25 cellular contexts compared by ENCODE assay signal in genomic region chrX:119288890-119289393, GRCh38. TPM values are rescaled to one million over a fixed set of nuclear protein-coding genes. Genes with fewer than 3 reads are reported as not detected.
DNase-seq lines count a peak whose midpoint lies in the region; ATAC-seq and TF ChIP-seq lines count a peak whose summit lies in the region.
"Had no signal": no experiment of that assay in that cellular context is flagged by ENCODE, and none has a peak within 500 bp of the region (broad histone marks: within the 10 kb centered on the region; RNA-seq: fewer than 3 reads in every experiment).

No MANE protein-coding gene starts in this region.

- H3K36me3 Mint-ChIP-seq in endodermal cell (ENCODE audit: low read depth) = no peaks in the 10 kb centered on the region
- H3K36me3 Mint-ChIP-seq: activated naive CD8-positive, alpha-beta T cell treated with anti-CD3 and anti-CD28 coated beads, Interleukin-2, amount 10 ng/mL, durations not matched to agents 7 days and 5 days; CD14-positive monocyte; stimulated activated memory B cell treated with anti-CD40 and anti-IgM and Interleukin-4, amounts not matched to agents 10 μg/mL and 1 μg/mL and 100 μg/mL, for 72 hours had no signal

- no peak overlapping the region for H3K4me3 Mint-ChIP-seq in endodermal cell
- H3K4me3 Mint-ChIP-seq: activated naive CD8-positive, alpha-beta T cell treated with anti-CD3 and anti-CD28 coated beads, Interleukin-2, amount 10 ng/mL, durations not matched to agents 7 days and 5 days; central memory CD8-positive, alpha-beta T cell; stimulated activated memory B cell treated with anti-CD40 and anti-IgM and Interleukin-4, amounts not matched to agents 10 μg/mL and 1 μg/mL and 100 μg/mL, for 72 hours had no signal

- H2AFZ ChIP-seq in DND-41 (ENCODE audit: low read depth, low read length) (no peak overlapping the region), hepatocyte (no peak overlapping the region)

- H3K9ac ChIP-seq in DND-41 (ENCODE audit: low read depth, low read length) = no peak overlapping the region
- H3K9ac ChIP-seq in endodermal cell (ENCODE audit: extremely low read depth, low read length, poor library complexity, severe bottlenecking) = no peak overlapping the region

- H3K4me1 ChIP-seq in DND-41 (ENCODE audit: insufficient read depth, low read length) (no peaks in the 10 kb centered on the region), endodermal cell (ENCODE audit: control insufficient read depth, insufficient read depth, low read length) (no peaks in the 10 kb centered on the region), hepatocyte (ENCODE audit: insufficient read depth) (no peaks in the 10 kb centered on the region)
- H3K4me1 ChIP-seq: HAP-1, left lung, sigmoid colon, SJSA1 had no signal

- no peaks in the 10 kb centered on the region for H3K9me3 ChIP-seq in DND-41 (ENCODE audit: insufficient read depth, low read length, severe bottlenecking)
- H3K9me3 ChIP-seq in endodermal cell (ENCODE audit: control insufficient read depth, low read length) = no peaks in the 10 kb centered on the region
- no peaks in the 10 kb centered on the region for H3K9me3 ChIP-seq in hepatocyte (ENCODE audit: low read depth)
- H3K9me3 ChIP-seq: HAP-1, left lung, sigmoid colon, SJSA1 had no signal

- no peaks in the 10 kb centered on the region for H4K20me1 ChIP-seq in DND-41 (ENCODE audit: insufficient read depth, low read length)
- no peaks in the 10 kb centered on the region for H4K20me1 ChIP-seq in hepatocyte (ENCODE audit: insufficient read depth, poor library complexity, severe bottlenecking)

- H3K27me3 Mint-ChIP-seq in endodermal cell (ENCODE audit: insufficient read depth) = no peaks in the 10 kb centered on the region

- H3K4me2 ChIP-seq in DND-41 (ENCODE audit: insufficient read depth, low read length) = no peak overlapping the region
- no peak overlapping the region for H3K4me2 ChIP-seq in hepatocyte

- peak; percentile 8; the same call in 1 of the 2 replicates for TF ChIP-seq CTCF in 22Rv1 (IDR thresholded peaks at IDR 0.05)
- peak; percentile 25 for TF ChIP-seq CTCF in DND-41 (IDR thresholded peaks at IDR 0.05; ENCODE audit: borderline replicate concordance, extremely low read depth, low read length, poor library complexity, severe bottlenecking)
- TF ChIP-seq CTCF in NB4 (IDR thresholded peaks at IDR 0.05; ENCODE audit: low read depth, low read length) = peak; percentile 22
- peak; percentile 66 for TF ChIP-seq CTCF in endodermal cell (conservative IDR thresholded peaks at IDR 0.05)
- TF ChIP-seq CTCF in hepatocyte (IDR thresholded peaks at IDR 0.05; ENCODE audit: poor library complexity) = no peak

- H3K27ac Mint-ChIP-seq in endodermal cell = no peak overlapping the region
- H3K27ac Mint-ChIP-seq: activated naive CD8-positive, alpha-beta T cell treated with anti-CD3 and anti-CD28 coated beads, Interleukin-2, amount 10 ng/mL, durations not matched to agents 7 days and 5 days; CD14-positive monocyte; stimulated activated memory B cell treated with anti-CD40 and anti-IgM and Interleukin-4, amounts not matched to agents 10 μg/mL and 1 μg/mL and 100 μg/mL, for 72 hours had no signal

- H3K4me3 ChIP-seq in DND-41 (ENCODE audit: low read depth in 1 of 2, low read length in 2 of 2) (no peak overlapping the region), NB4 (ENCODE audit: low read depth, low read length) (no peak overlapping the region), endodermal cell (ENCODE audit: low read length) (no peak overlapping the region), hepatocyte (no peak overlapping the region)
- H3K4me3 ChIP-seq: HAP-1, left lung, sigmoid colon, SJSA1 had no signal

- ATAC-seq in DND-41 (ENCODE audit: insufficient read depth, low read depth) (no peak), GM19351 (IDR thresholded peaks at IDR 0.05; ENCODE audit: unreplicated experiment) (no peak), GM19463 (IDR thresholded peaks at IDR 0.05; ENCODE audit: unreplicated experiment) (no peak)
- ATAC-seq: left lung; stimulated activated memory B cell treated with anti-CD40 and anti-IgM and Interleukin-4, amounts not matched to agents 10 μg/mL and 1 μg/mL and 100 μg/mL, for 72 hours had no signal

- H3K27ac ChIP-seq in 22Rv1 (no peak overlapping the region), DND-41 (ENCODE audit: low read length) (no peak overlapping the region), endodermal cell (ENCODE audit: low read depth, low read length) (no peak overlapping the region), hepatocyte (no peak overlapping the region)
- H3K27ac ChIP-seq: left lung, sigmoid colon, SJSA1 had no signal

- H3K27me3 ChIP-seq in DND-41 (ENCODE audit: insufficient read depth, low read length, poor library complexity) (peaks cover 2% of the 10 kb centered on the region), endodermal cell (ENCODE audit: control insufficient read depth, insufficient read depth, low read length, poor library complexity, severe bottlenecking) (no peaks in the 10 kb centered on the region), hepatocyte (no peaks in the 10 kb centered on the region)
- H3K27me3 ChIP-seq: left lung, sigmoid colon, SJSA1 had no signal

- peaks cover 49% of the 10 kb centered on the region for H3K9me3 Mint-ChIP-seq in endodermal cell
- H3K9me3 Mint-ChIP-seq: activated naive CD8-positive, alpha-beta T cell treated with anti-CD3 and anti-CD28 coated beads, Interleukin-2, amount 10 ng/mL, durations not matched to agents 7 days and 5 days; CD14-positive monocyte; central memory CD8-positive, alpha-beta T cell; stimulated activated memory B cell treated with anti-CD40 and anti-IgM and Interleukin-4, amounts not matched to agents 10 μg/mL and 1 μg/mL and 100 μg/mL, for 72 hours had no signal

- DNase-seq in DND-41 (no peak), NB4 (ENCODE audit: low read depth) (peak; percentile 10), endodermal cell (no peak), hepatocyte (ENCODE audit: low spot score) (no peak), amygdala (lab: John Stamatoyannopoulos, UW) (no peak)
- DNase-seq: activated effector memory CD4-positive, alpha-beta T cell treated with anti-CD3 and anti-CD28 coated beads, Interleukin-2, amount 50 U/mL, for 16 hours; activated naive CD8-positive, alpha-beta T cell treated with anti-CD3 and anti-CD28 coated beads, Interleukin-2, amount 10 ng/mL, durations not matched to agents 7 days and 5 days; dermis blood vessel endothelial cell; left lung; mesenchymal stem cell; NCI-H1048; NCI-H1694 treated with DMSO at 0.1 percent for 48 hours; NCI-H526; RPMI8226; sigmoid colon; stimulated activated CD4-positive, alpha-beta T cell treated with anti-CD3 and anti-CD28 coated beads, Interleukin-4, amount 100 ng/mL, for 4 hours; substantia nigra had no signal

- no peak for TF ChIP-seq POLR2A in NB4 (IDR thresholded peaks at IDR 0.05; ENCODE audit: extremely low read depth, insufficient read length)

- WGBS in endodermal cell (ENCODE audit: insufficient coverage in 1 of 2, insufficient read length in 1 of 2), 2 experiments = 87 to 100% methylated on average over 1 to 4 of the region's 4 CpGs
- 52% methylated on average over 4 of the region's 4 CpGs for WGBS in hepatocyte (ENCODE audit: low lambda C conversion rate, missing lambda C conversion rate)

- H3K4me1 Mint-ChIP-seq in endodermal cell = peaks cover 4% of the 10 kb centered on the region
- H3K4me1 Mint-ChIP-seq: activated naive CD8-positive, alpha-beta T cell treated with anti-CD3 and anti-CD28 coated beads, Interleukin-2, amount 10 ng/mL, durations not matched to agents 7 days and 5 days; CD14-positive monocyte; central memory CD8-positive, alpha-beta T cell; stimulated activated memory B cell treated with anti-CD40 and anti-IgM and Interleukin-4, amounts not matched to agents 10 μg/mL and 1 μg/mL and 100 μg/mL, for 72 hours had no signal

- H3K36me3 ChIP-seq in DND-41 (ENCODE audit: insufficient read depth, low read length) (no peaks in the 10 kb centered on the region), endodermal cell (ENCODE audit: control insufficient read depth, insufficient read depth, low read length) (no peaks in the 10 kb centered on the region), hepatocyte (replicated peaks; ENCODE audit: insufficient read depth, low read depth) (no peaks in the 10 kb centered on the region)
- H3K36me3 ChIP-seq: HAP-1, left lung, sigmoid colon, SJSA1 had no signal

- H3K79me2 ChIP-seq in DND-41 (ENCODE audit: insufficient read depth, low read length) = no peaks in the 10 kb centered on the region
- no peaks in the 10 kb centered on the region for H3K79me2 ChIP-seq in hepatocyte

- no peaks in the 10 kb centered on the region for H3K9me2 ChIP-seq in hepatocyte (replicated peaks; ENCODE audit: insufficient read depth)

RNA-seq across cellular contexts. Expression of gene PGRMC1, which starts 52.9 kb away (rescaled TPM):
- total RNA-seq in endodermal cell (100 to 1,000 TPM; 108 to 115 TPM), hepatocyte (283 and 307 TPM in 2 replicates)
- polyA plus RNA-seq in endodermal cell (2013, experiment 1 of 2) = 275 TPM
- 271 TPM for polyA plus RNA-seq in endodermal cell (2013, experiment 2 of 2)
- 152 and 163 TPM in 2 replicates for polyA plus RNA-seq in hepatocyte
